Comparison of ENCODE assay signal across 20 cellular contexts in the genomic region with DNA sequence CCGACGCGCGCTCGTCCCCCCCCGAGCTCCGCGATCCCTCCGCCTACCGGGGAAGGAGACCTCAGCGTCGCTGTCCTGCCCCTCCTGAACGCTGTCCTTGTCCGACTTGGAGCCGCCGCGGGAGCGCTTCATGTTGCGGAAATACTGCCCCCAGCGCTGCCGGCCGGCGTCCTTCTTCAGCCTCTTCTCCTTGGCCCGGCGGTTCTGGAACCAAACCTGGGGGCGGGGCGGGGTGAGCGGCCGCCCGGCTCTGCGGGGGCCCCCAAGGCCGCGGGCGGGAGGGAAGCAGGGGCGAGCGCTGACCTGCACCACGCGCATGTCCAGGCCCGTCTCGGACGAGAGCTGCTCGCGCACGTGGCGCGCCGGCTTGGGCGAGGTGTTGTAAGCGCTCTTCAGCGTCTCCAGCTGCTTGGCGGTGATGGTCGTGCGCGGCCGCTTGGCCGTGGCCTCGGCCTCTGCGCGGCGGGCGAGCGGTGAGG. TPM values are rescaled to one million over a fixed set of nuclear protein-coding genes. Genes with fewer than 3 reads are reported as not detected.
DNase-seq lines count a peak whose midpoint lies in the region; TF ChIP-seq lines count a peak whose summit lies in the region.
"Had no signal": no experiment of that assay in that cellular context is flagged by ENCODE, and none has a peak within 500 bp of the region (broad histone marks: within the 10 kb centered on the region; RNA-seq: fewer than 3 reads in every experiment).

No MANE protein-coding gene starts in this region.

- BruUV-seq in Caco-2 (replicated peaks; lab: Mats Ljungman, UMichigan) (no TSS peak), A673 (replicated peaks; lab: Mats Ljungman, UMichigan) (no TSS peak)

- DNase-seq in Caco-2: peak in 1 of 2 experiments; percentile 43
- peak; percentile 71 for DNase-seq in RWPE1 (ENCODE audit: low spot score)
- peak; percentile 12 for DNase-seq in fibroblast of pulmonary artery (ENCODE audit: low read depth)
- DNase-seq in activated effector memory CD4-positive, alpha-beta T cell treated with anti-CD3 and anti-CD28 coated beads, Interleukin-2, amount 50 U/mL, for 16 hours: no peak
- DNase-seq in A673 (ENCODE audit: low spot score): no peak
- no peak for DNase-seq in activated CD4-positive, alpha-beta T cell treated with anti-CD3 and anti-CD28 coated beads, Interleukin-2, amount 10 ng/mL, durations not matched to agents 24 days and 14 days
- no peak for DNase-seq in activated CD4-positive, CD25-positive, alpha-beta regulatory T cell treated with anti-CD3 and anti-CD28 coated beads, Interleukin-2, amount 50 U/mL, for 72 hours
- DNase-seq: activated CD4-positive, alpha-beta T cell treated with anti-CD3 and anti-CD28 coated beads for 4 hours; gastrocnemius medialis; MM.1S; NCI-H2081; SIG-M5; testis had no signal

- no peaks in the 10 kb centered on the region for H3K36me3 ChIP-seq in Caco-2 (ENCODE audit: control insufficient read depth, insufficient read depth, low read length)
- H3K36me3 ChIP-seq in A673 (ENCODE audit: insufficient read depth, low read length, poor library complexity, severe bottlenecking): no peaks in the 10 kb centered on the region
- H3K36me3 ChIP-seq: gastrocnemius medialis, right atrium auricular region had no signal

- no peak overlapping the region for H3K27ac Mint-ChIP-seq in Caco-2 (ENCODE audit: unreplicated experiment)
- no peak overlapping the region for H3K27ac Mint-ChIP-seq in activated CD4-positive, alpha-beta T cell treated with anti-CD3 and anti-CD28 coated beads, Interleukin-2, amount 10 ng/mL, durations not matched to agents 24 days and 14 days
- H3K27ac Mint-ChIP-seq: activated naive CD4-positive, alpha-beta T cell treated with anti-CD3 and anti-CD28 coated beads, Interleukin-2, amount 50 U/mL, for 72 hours; mesothelial cell of epicardium; T-helper 2 cell treated with Interferon-gamma antibody and Interleukin-4, amounts not matched to agents 5 μg/mL and 100 μg/mL, for 36 hours had no signal

- H3K9me3 Mint-ChIP-seq in Caco-2 (ENCODE audit: unreplicated experiment): no peaks in the 10 kb centered on the region
- no peaks in the 10 kb centered on the region for H3K9me3 Mint-ChIP-seq in activated CD4-positive, alpha-beta T cell treated with anti-CD3 and anti-CD28 coated beads, Interleukin-2, amount 10 ng/mL, durations not matched to agents 24 days and 14 days
- H3K9me3 Mint-ChIP-seq: activated naive CD4-positive, alpha-beta T cell treated with anti-CD3 and anti-CD28 coated beads, Interleukin-2, amount 50 U/mL, for 72 hours; central memory CD8-positive, alpha-beta T cell; mesothelial cell of epicardium; T-helper 2 cell treated with Interferon-gamma antibody and Interleukin-4, amounts not matched to agents 5 μg/mL and 100 μg/mL, for 36 hours had no signal

- TF ChIP-seq CTCF in 22Rv1 (IDR thresholded peaks at IDR 0.05): peak; percentile 20
- TF ChIP-seq CTCF in Caco-2 (IDR thresholded peaks at IDR 0.05; ENCODE audit: insufficient read depth in 1 of 2, low read depth in 1 of 2, low read length in 1 of 2, severe bottlenecking in 1 of 2, unreplicated experiment in 1 of 2): no peak
- TF ChIP-seq CTCF in RWPE1 (conservative IDR thresholded peaks at IDR 0.05; ENCODE audit: low read depth): peak; percentile 21; the same call in 1 of the 2 replicates
- TF ChIP-seq CTCF in fibroblast of pulmonary artery (IDR thresholded peaks at IDR 0.05; ENCODE audit: low read length, missing control alignments): no peak
- no peak for TF ChIP-seq CTCF in A673 (conservative IDR thresholded peaks at IDR 0.05; ENCODE audit: low read depth, low read length)

- H3K4me3 Mint-ChIP-seq in Caco-2 (ENCODE audit: unreplicated experiment): peak overlapping the region; percentile 59
- no peak overlapping the region for H3K4me3 Mint-ChIP-seq in activated CD4-positive, alpha-beta T cell treated with anti-CD3 and anti-CD28 coated beads, Interleukin-2, amount 10 ng/mL, durations not matched to agents 24 days and 14 days
- H3K4me3 Mint-ChIP-seq: central memory CD8-positive, alpha-beta T cell; mesothelial cell of epicardium; T-helper 2 cell treated with Interferon-gamma antibody and Interleukin-4, amounts not matched to agents 5 μg/mL and 100 μg/mL, for 36 hours had no signal

- peaks cover under 1% of the 10 kb centered on the region for H3K36me3 Mint-ChIP-seq in Caco-2 (ENCODE audit: insufficient read depth, unreplicated experiment)
- no peaks in the 10 kb centered on the region for H3K36me3 Mint-ChIP-seq in activated CD4-positive, alpha-beta T cell treated with anti-CD3 and anti-CD28 coated beads, Interleukin-2, amount 10 ng/mL, durations not matched to agents 24 days and 14 days (ENCODE audit: low read depth)
- H3K36me3 Mint-ChIP-seq: activated naive CD4-positive, alpha-beta T cell treated with anti-CD3 and anti-CD28 coated beads, Interleukin-2, amount 50 U/mL, for 72 hours; mesothelial cell of epicardium had no signal

- peaks cover 10% of the 10 kb centered on the region for H3K4me1 Mint-ChIP-seq in Caco-2 (ENCODE audit: low read depth, unreplicated experiment)
- peaks cover 4% of the 10 kb centered on the region for H3K4me1 Mint-ChIP-seq in activated CD4-positive, alpha-beta T cell treated with anti-CD3 and anti-CD28 coated beads, Interleukin-2, amount 10 ng/mL, durations not matched to agents 24 days and 14 days
- H3K4me1 Mint-ChIP-seq: central memory CD8-positive, alpha-beta T cell had no signal

- CTCF ChIA-PET in Caco-2 (lab: Charles Lee) (no interaction called here), RWPE1 (lab: Yijun Ruan, JAX) (interaction anchor here (0.5 to 0.9 kb wide), 2 partner anchors 28 to 77 kb away, joined by 4 to 5 read pairs; no protein-coding TSS in a partner anchor), A673 (lab: Charles Lee) (no interaction called here)

- H3K4me1 ChIP-seq in Caco-2 (peaks cover 17% of the 10 kb centered on the region), A673 (ENCODE audit: insufficient read depth, low read length, poor library complexity, severe bottlenecking) (no peaks in the 10 kb centered on the region)
- H3K4me1 ChIP-seq: gastrocnemius medialis had no signal

- H3K27me3 ChIP-seq in Caco-2 (replicated peaks; ENCODE audit: control insufficient read depth, insufficient read depth, low read length) (no peaks in the 10 kb centered on the region), A673 (replicated peaks; ENCODE audit: insufficient read depth, low read depth, low read length, poor library complexity) (peaks cover 98% of the 10 kb centered on the region)
- H3K27me3 ChIP-seq: testis had no signal

- no peak overlapping the region for H3K27ac ChIP-seq in 22Rv1
- H3K27ac ChIP-seq in RWPE1: no peak overlapping the region
- H3K27ac ChIP-seq in A673 (ENCODE audit: low read depth, low read length, poor library complexity, severe bottlenecking): no peak overlapping the region
- H3K27ac ChIP-seq: gastrocnemius medialis, right atrium auricular region, testis had no signal

- H3K4me3 ChIP-seq in Caco-2 (ENCODE audit: low read depth, low read length): peak overlapping the region; percentile 21
- no peak overlapping the region for H3K4me3 ChIP-seq in fibroblast of pulmonary artery (replicated peaks; ENCODE audit: low read depth, low read length)
- no peak overlapping the region for H3K4me3 ChIP-seq in A673 (ENCODE audit: low read depth, low read length, poor library complexity, severe bottlenecking)
- H3K4me3 ChIP-seq: gastrocnemius medialis, right atrium auricular region had no signal

- POLR2A ChIA-PET in Caco-2 (lab: Charles Lee): no interaction called here
- POLR2A ChIA-PET in RWPE1 (lab: Yijun Ruan, JAX; ENCODE audit: low non-redundant PET): no interaction called here
- POLR2A ChIA-PET in A673 (lab: Charles Lee; ENCODE audit: low non-redundant PET): no interaction called here

- H3K27me3 Mint-ChIP-seq in Caco-2 (ENCODE audit: insufficient read depth, unreplicated experiment): no peaks in the 10 kb centered on the region
- H3K27me3 Mint-ChIP-seq in activated CD4-positive, alpha-beta T cell treated with anti-CD3 and anti-CD28 coated beads, Interleukin-2, amount 10 ng/mL, durations not matched to agents 24 days and 14 days: peaks cover 52% of the 10 kb centered on the region

- H3K9me3 ChIP-seq in Caco-2: no peaks in the 10 kb centered on the region
- no peaks in the 10 kb centered on the region for H3K9me3 ChIP-seq in A673 (ENCODE audit: low read depth, low read length, poor library complexity, severe bottlenecking)
- H3K9me3 ChIP-seq: gastrocnemius medialis, right atrium auricular region, testis had no signal

- intact Hi-C loops in Caco-2 (cut with micrococcal nuclease; ENCODE audit: unreplicated experiment): no loop called here
- intact Hi-C loops in A673 (cut with micrococcal nuclease; ENCODE audit: unreplicated experiment): no loop called here
- intact Hi-C loops in activated CD4-positive, alpha-beta T cell treated with anti-CD3 and anti-CD28 coated beads, Interleukin-2, amount 10 ng/mL, durations not matched to agents 24 days and 14 days (cut with micrococcal nuclease): no loop called here

RNA-seq across cellular contexts. Expression of a gene that starts 6.3 kb away (rescaled TPM):
- total RNA-seq in Caco-2 (2022) (1.1 and 1.2 TPM in 2 replicates), A673 (2021) (0.11 TPM in 1 of 2 replicates, not detected in the other)
- total RNA-seq in activated CD4-positive, alpha-beta T cell treated with anti-CD3 and anti-CD28 coated beads, Interleukin-2, amount 10 ng/mL, durations not matched to agents 24 days and 14 days: not detected in 2 replicates
- total RNA-seq: gastrocnemius medialis, HT1080, mesothelial cell of epicardium had no signal

RNA-seq across cellular contexts. Expression of a gene that starts 47.0 kb away (rescaled TPM):
- 26.9 and 29.6 TPM in 2 replicates for total RNA-seq in Caco-2 (2022)
- total RNA-seq in A673 (2021): 38.0 and 43.7 TPM in 2 replicates
- 26.4 and 28.0 TPM in 2 replicates for total RNA-seq in activated CD4-positive, alpha-beta T cell treated with anti-CD3 and anti-CD28 coated beads, Interleukin-2, amount 10 ng/mL, durations not matched to agents 24 days and 14 days

Comparison
In these comparisons a context has a peak if more than half of its experiments do, and no peak if none do; other contexts are left out.
1. CTCF ChIP-seq: peak in 22Rv1 (single experiment) and RWPE1 (single experiment); none in Caco-2 (0 of 2), fibroblast of pulmonary artery (single experiment) and A673 (single experiment).
2. DNase-seq: peak in RWPE1 (single experiment) and fibroblast of pulmonary artery (single experiment); none in activated effector memory CD4-positive, alpha-beta T cell treated with anti-CD3 and anti-CD28 coated beads, Interleukin-2, amount 50 U/mL, for 16 hours (single experiment), A673 (single experiment), activated CD4-positive, alpha-beta T cell treated with anti-CD3 and anti-CD28 coated beads, Interleukin-2, amount 10 ng/mL, durations not matched to agents 24 days and 14 days (single experiment) and activated CD4-positive, CD25-positive, alpha-beta regulatory T cell treated with anti-CD3 and anti-CD28 coated beads, Interleukin-2, amount 50 U/mL, for 72 hours (single experiment).